ENCODE assay signal across 25 cellular contexts in genomic region chr6:169009658-169010057, GRCh38.
"Had no signal": no experiment of that assay in that cellular context is flagged by ENCODE, and none has a peak within 500 bp of the region (broad histone marks: within the 10 kb centered on the region; RNA-seq: fewer than 3 reads in every experiment).

No MANE protein-coding gene starts in this region.

- H3K9ac ChIP-seq: parathyroid adenoma had no signal

- FAIRE-seq: small intestine, urothelium cell line had no signal

- H3K4me1 ChIP-seq: parathyroid adenoma, psoas muscle, right lobe of liver, stomach, thyroid gland, tibial nerve, upper lobe of left lung, vagina had no signal

- H3K4me3 ChIP-seq: psoas muscle, right lobe of liver, sigmoid colon, stomach, thoracic aorta, thyroid gland, tibial nerve, upper lobe of left lung, vagina had no signal

- H3K9me3 ChIP-seq: neutrophil, psoas muscle, right lobe of liver, sigmoid colon, stomach, thoracic aorta, thyroid gland, tibial nerve, upper lobe of left lung, vagina had no signal

- H2AFZ ChIP-seq: parathyroid adenoma had no signal

- H3K79me2 ChIP-seq: parathyroid adenoma had no signal

- H3K27ac ChIP-seq: neutrophil, parathyroid adenoma, psoas muscle, right lobe of liver, sigmoid colon, stomach, thoracic aorta, thyroid gland, tibial nerve, upper lobe of left lung, vagina had no signal

- H3K27me3 ChIP-seq: neutrophil, right lobe of liver, sigmoid colon, stomach, thyroid gland, tibial nerve, upper lobe of left lung, vagina had no signal

- DNase-seq: natural killer cell; nucleus accumbens; posterior cingulate gyrus; psoas muscle; right cardiac atrium; right lobe of liver; sigmoid colon; small intestine; stimulated activated CD4-positive, alpha-beta T cell treated with anti-CD3 and anti-CD28 coated beads, Interleukin-15, amount 100 ng/mL, for 24 hours; stimulated activated CD4-positive, alpha-beta T cell treated with anti-CD3 and anti-CD28 coated beads, Interleukin-2, amount 100 ng/mL, for 24 hours; stimulated activated CD4-positive, alpha-beta T cell treated with anti-CD3 and anti-CD28 coated beads, Interleukin-2, amount 100 ng/mL, for 48 hours; stimulated activated CD4-positive, alpha-beta T cell treated with anti-CD3 and anti-CD28 coated beads, Interleukin-4, amount 100 ng/mL, for 24 hours; stimulated activated naive B cell treated with anti-CD40 and anti-IgM and Interleukin-4, amounts not matched to agents 10 μg/mL and 1 μg/mL and 100 μg/mL, for 72 hours; stimulated activated naive CD4-positive, alpha-beta T cell treated with Interleukin-2 at 50 U/mL for 16 hours; stomach; thyroid gland; trophoblast cell; upper lobe of left lung had no signal

- ATAC-seq: natural killer cell; psoas muscle; right cardiac atrium; right lobe of liver; stimulated activated effector memory CD8-positive, alpha-beta T cell treated with anti-CD3 and anti-CD28 coated beads, Interleukin-12 subunit alpha, Interleukin-12 subunit beta, amount 100 ng/mL, for 72 hours; stimulated activated naive B cell treated with anti-CD40 and anti-IgM and Interleukin-4, amounts not matched to agents 10 μg/mL and 1 μg/mL and 100 μg/mL, for 72 hours had no signal

- H3K36me3 ChIP-seq: neutrophil, right lobe of liver, sigmoid colon, stomach, thoracic aorta, thyroid gland, tibial nerve, upper lobe of left lung, vagina had no signal
